10 cellular contexts compared by ENCODE assay signal in genomic region chr6:75402296-75402695, GRCh38.
DNase-seq lines count a peak whose midpoint lies in the region; ATAC-seq and TF ChIP-seq lines count a peak whose summit lies in the region.
"Had no signal": no experiment of that assay in that cellular context is flagged by ENCODE, and none has a peak within 500 bp of the region (broad histone marks: within the 10 kb centered on the region; RNA-seq: fewer than 3 reads in every experiment).

No MANE protein-coding gene starts in this region.

- H3K36me3 Mint-ChIP-seq in neural progenitor cell (no peaks in the 10 kb centered on the region), CD14-positive monocyte (no peaks in the 10 kb centered on the region)

- H3K9me3 Mint-ChIP-seq in neural progenitor cell (no peaks in the 10 kb centered on the region), CD14-positive monocyte (peaks cover 0 to 4% (median 2%) of the 10 kb centered on the region in 7 donors)

- TF ChIP-seq RAD21 in Ishikawa (IDR thresholded peaks at IDR 0.05; ENCODE audit: low read depth) = peak; percentile 15; the same call in 1 of the 2 replicates

- H3K4me2 ChIP-seq in neural progenitor cell = peak overlapping the region; percentile 13

- intact Hi-C loops in CD14-positive monocyte (cut with micrococcal nuclease) = no loop called here

- H3F3A ChIP-seq in neural progenitor cell (ENCODE audit: low read depth) = no peaks in the 10 kb centered on the region

- peak; percentile 73 for TF ChIP-seq EP300 in Ishikawa (IDR thresholded peaks at IDR 0.05; ENCODE audit: borderline replicate concordance)

- DNase-seq in EL (peak; percentile 86), epithelial cell of esophagus (ENCODE audit: low read depth) (peak; percentile 30), neural progenitor cell (ENCODE audit: low spot score) (no peak), CD14-positive monocyte (ENCODE audit: low spot score) (no peak)
- no peak for DNase-seq in activated CD4-positive, alpha-beta T cell treated with anti-CD3 and anti-CD28 coated beads for 1 hour
- no peak for DNase-seq in activated CD4-positive, CD25-positive, alpha-beta regulatory T cell treated with anti-CD3 and anti-CD28 coated beads, Interleukin-2, amount 50 U/mL, for 72 hours
- DNase-seq: stimulated activated naive CD4-positive, alpha-beta T cell treated with Interleukin-2 at 50 U/mL for 16 hours had no signal

- no peak overlapping the region for H3K4me3 Mint-ChIP-seq in neural progenitor cell
- no peak overlapping the region for H3K4me3 Mint-ChIP-seq in CD14-positive monocyte

- H3K36me3 ChIP-seq in neural progenitor cell = no peaks in the 10 kb centered on the region

- peaks cover 7% of the 10 kb centered on the region for H3K4me1 ChIP-seq in neural progenitor cell

- H3K4me3 ChIP-seq in epithelial cell of esophagus (ENCODE audit: low read length) = no peak overlapping the region
- H3K4me3 ChIP-seq in neural progenitor cell = no peak overlapping the region

- H3K27ac ChIP-seq in neural progenitor cell = no peak overlapping the region

- peaks cover 5% of the 10 kb centered on the region for H3K27me3 Mint-ChIP-seq in neural progenitor cell (ENCODE audit: insufficient read depth, low read depth)
- H3K27me3 Mint-ChIP-seq in CD14-positive monocyte (ENCODE audit: low read depth in 3 of 3) = peaks cover 0 to 2% (median 1%) of the 10 kb centered on the region in 3 donors

- H3K9me3 ChIP-seq in neural progenitor cell (ENCODE audit: low read depth) = no peaks in the 10 kb centered on the region

- H3K27ac Mint-ChIP-seq in neural progenitor cell (no peak overlapping the region), CD14-positive monocyte (no peak overlapping the region)

- no peaks in the 10 kb centered on the region for H3K79me2 ChIP-seq in neural progenitor cell (ENCODE audit: low read depth)

- H3K9ac ChIP-seq in neural progenitor cell = no peak overlapping the region

- H3K27me3 ChIP-seq in neural progenitor cell = no peaks in the 10 kb centered on the region

- H2AFZ ChIP-seq in neural progenitor cell (replicated peaks) = peak overlapping the region; percentile 44

- TF ChIP-seq CTCF in epithelial cell of esophagus (IDR thresholded peaks at IDR 0.05; ENCODE audit: insufficient read depth, low read depth, low read length, missing control alignments) (no peak), neural progenitor cell (IDR thresholded peaks at IDR 0.05) (no peak), CD14-positive monocyte (IDR thresholded peaks at IDR 0.05) (no peak)

- no peaks in the 10 kb centered on the region for H4K20me1 ChIP-seq in neural progenitor cell (ENCODE audit: low read depth)

- peaks cover 9% of the 10 kb centered on the region for H3K4me1 Mint-ChIP-seq in neural progenitor cell
- H3K4me1 Mint-ChIP-seq in CD14-positive monocyte = no peaks in the 10 kb centered on the region

- no peak for ATAC-seq in HG03565 (IDR thresholded peaks at IDR 0.05; ENCODE audit: unreplicated experiment)
- ATAC-seq: Panc1 had no signal

TF ChIP-seq in Ishikawa, 13 proteins besides CTCF, POLR2A, EP300 and RAD21:
- no peak for TF ChIP-seq TAF1 (IDR thresholded peaks at IDR 0.05; ENCODE audit: low read depth)
- TF ChIP-seq YY1 (IDR thresholded peaks at IDR 0.05; ENCODE audit: low read depth) = 0 out of 2 replicates have a peak, but pooled peaks have one; percentile 30
- TF ChIP-seq ZBTB7A (IDR thresholded peaks at IDR 0.05; ENCODE audit: low read depth) = no peak
- TF ChIP-seq REST (IDR thresholded peaks at IDR 0.05; ENCODE audit: low read depth) = no peak
- TF ChIP-seq FOXM1 (IDR thresholded peaks at IDR 0.05; ENCODE audit: borderline replicate concordance, low read depth) = peak; percentile 62
- peak; percentile 47; the same call in 1 of the 2 replicates for TF ChIP-seq NFIC (IDR thresholded peaks at IDR 0.05)
- no peak; the same call in 1 of the 2 replicates for TF ChIP-seq USF1 (IDR thresholded peaks at IDR 0.05)
- TF ChIP-seq CREB1 (IDR thresholded peaks at IDR 0.05; ENCODE audit: low read depth) = no peak
- peak; percentile 64 for TF ChIP-seq MAX (IDR thresholded peaks at IDR 0.05)
- TF ChIP-seq TEAD4 (IDR thresholded peaks at IDR 0.05) = peak; percentile 73
- TF ChIP-seq CEBPB (IDR thresholded peaks at IDR 0.05) = no peak
- no peak for TF ChIP-seq EGR1 (IDR thresholded peaks at IDR 0.05)
- peak; percentile 71 for TF ChIP-seq TCF12 (IDR thresholded peaks at IDR 0.05; ENCODE audit: low read depth)
TF ChIP-seq in Ishikawa: peak in this region for 6.

Comparison
In these comparisons a context has a peak if more than half of its experiments do, and no peak if none do; other contexts are left out.
1. DNase-seq: peak in EL (single experiment) and epithelial cell of esophagus (single experiment); none in neural progenitor cell (single experiment), activated CD4-positive, alpha-beta T cell treated with anti-CD3 and anti-CD28 coated beads for 1 hour (single experiment), activated CD4-positive, CD25-positive, alpha-beta regulatory T cell treated with anti-CD3 and anti-CD28 coated beads, Interleukin-2, amount 50 U/mL, for 72 hours (single experiment) and CD14-positive monocyte (single experiment).